18 cellular contexts compared by ENCODE assay signal in the genomic region with DNA sequence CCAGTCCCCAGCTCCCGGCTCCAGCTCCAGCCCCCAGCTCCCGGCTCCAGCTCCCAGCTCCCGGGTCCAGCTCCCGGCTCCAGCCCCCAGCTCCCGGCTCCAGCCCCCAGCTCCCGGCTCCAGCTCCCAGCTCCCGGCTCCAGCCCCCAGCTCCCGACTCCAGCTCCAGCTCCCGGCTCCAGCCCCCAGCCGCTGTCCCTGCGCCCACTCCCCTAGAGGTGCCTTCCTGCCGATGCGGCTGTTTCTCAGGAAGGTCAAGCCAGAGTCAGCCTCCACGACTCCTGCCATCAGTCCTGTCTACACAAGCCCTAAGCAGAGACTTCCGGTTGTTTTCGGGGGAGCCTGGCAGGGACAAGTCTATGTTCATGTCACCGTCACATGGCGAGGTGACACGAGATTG.
DNase-seq lines count a peak whose midpoint lies in the region; ATAC-seq and TF ChIP-seq lines count a peak whose summit lies in the region.
"Had no signal": no experiment of that assay in that cellular context is flagged by ENCODE, and none has a peak within 500 bp of the region (broad histone marks: within the 10 kb centered on the region; RNA-seq: fewer than 3 reads in every experiment).

No MANE protein-coding gene starts in this region.

- ATAC-seq in RWPE2 (ENCODE audit: low read depth), result no peak
- no peak for ATAC-seq in lower lobe of right lung

- TF ChIP-seq CTCF in RWPE2 (IDR thresholded peaks at IDR 0.05; ENCODE audit: poor library complexity, severe bottlenecking), result no peak
- no peak for TF ChIP-seq CTCF in endothelial cell (IDR thresholded peaks at IDR 0.05; ENCODE audit: unreplicated experiment)
- TF ChIP-seq CTCF in lower lobe of right lung (IDR thresholded peaks at IDR 0.05), result no peak
- no peak for TF ChIP-seq CTCF in spleen (IDR thresholded peaks at IDR 0.05 in 8 of 11, conservative IDR thresholded peaks at IDR 0.05 in 3 of 11)
- no peak for TF ChIP-seq CTCF in foreskin fibroblast (IDR thresholded peaks at IDR 0.05; ENCODE audit: low read depth, low read length)
- no peak for TF ChIP-seq CTCF in stomach (IDR thresholded peaks at IDR 0.05)

- H3K4me1 Mint-ChIP-seq in endothelial cell (ENCODE audit: unreplicated experiment), result peaks cover 3% of the 10 kb centered on the region
- H3K4me1 Mint-ChIP-seq: B cell; CD8-positive, alpha-beta memory T cell had no signal

- H3K27me3 Mint-ChIP-seq in endothelial cell (ENCODE audit: unreplicated experiment), result peaks cover 9% of the 10 kb centered on the region
- H3K27me3 Mint-ChIP-seq: B cell; CD4-positive, alpha-beta T cell had no signal

- peak; percentile 61 for DNase-seq in RWPE2 (ENCODE audit: low spot score)
- DNase-seq in endothelial cell (ENCODE audit: low spot score), result no peak
- DNase-seq in lower lobe of right lung, result peak; percentile 34
- DNase-seq in spleen, result peak; percentile 63
- no peak for DNase-seq in AG20443 (ENCODE audit: low spot score)
- DNase-seq in foreskin fibroblast, result no peak
- DNase-seq in stomach, result no peak
- DNase-seq in D341Med (ENCODE audit: low spot score), result no peak
- DNase-seq: CD4-positive, alpha-beta T cell; CD8-positive, alpha-beta memory T cell; DMS53; DMS79 treated with DMSO at 0.1 percent for 48 hours; GF-D8; GOT3 had no signal

- peaks cover 8% of the 10 kb centered on the region for H3K36me3 Mint-ChIP-seq in endothelial cell (ENCODE audit: low read depth, unreplicated experiment)

- TF ChIP-seq POLR2A in spleen (IDR thresholded peaks at IDR 0.05) (no peak), stomach (IDR thresholded peaks at IDR 0.05) (no peak)

- H3K9me3 ChIP-seq in RWPE2 (ENCODE audit: severe bottlenecking) (peaks cover 17% of the 10 kb centered on the region), lower lobe of right lung (no peaks in the 10 kb centered on the region), spleen (no peaks in the 10 kb centered on the region), stomach (no peaks in the 10 kb centered on the region)
- H3K9me3 ChIP-seq: BLaER1, HAP-1 had no signal

- H3K4me3 ChIP-seq in RWPE2 (ENCODE audit: severe bottlenecking), result no peak overlapping the region
- no peak overlapping the region for H3K4me3 ChIP-seq in lower lobe of right lung
- H3K4me3 ChIP-seq in spleen, result no peak overlapping the region
- H3K4me3 ChIP-seq in foreskin fibroblast (ENCODE audit: low read depth in 1 of 2, low read length in 2 of 2), result no peak overlapping the region
- H3K4me3 ChIP-seq in stomach, result no peak overlapping the region
- H3K4me3 ChIP-seq: BLaER1, HAP-1 had no signal

- H3K27me3 ChIP-seq in RWPE2 (ENCODE audit: insufficient read depth, poor library complexity, severe bottlenecking), result no peaks in the 10 kb centered on the region
- H3K27me3 ChIP-seq in lower lobe of right lung (ENCODE audit: low read depth), result no peaks in the 10 kb centered on the region
- H3K27me3 ChIP-seq in spleen (replicated peaks in 1 of 7), result no peaks in the 10 kb centered on the region
- no peaks in the 10 kb centered on the region for H3K27me3 ChIP-seq in stomach
- H3K27me3 ChIP-seq: BLaER1 had no signal

- H3K4me1 ChIP-seq in RWPE2 (ENCODE audit: insufficient read depth, poor library complexity, severe bottlenecking) (no peaks in the 10 kb centered on the region), lower lobe of right lung (no peaks in the 10 kb centered on the region), spleen (no peaks in the 10 kb centered on the region), stomach (no peaks in the 10 kb centered on the region)
- H3K4me1 ChIP-seq: HAP-1 had no signal

- WGBS in spleen, 5 donors, result 76 to 92% (median 85%) methylated on average over 9 to 19 of the region's 19 CpGs
- 85 to 90% (median 89%) methylated on average over 15 to 19 of the region's 19 CpGs for WGBS in stomach, 5 donors

- H3K27ac Mint-ChIP-seq in endothelial cell (ENCODE audit: unreplicated experiment), result no peak overlapping the region
- H3K27ac Mint-ChIP-seq: B cell; CD4-positive, alpha-beta T cell; CD8-positive, alpha-beta memory T cell had no signal

- no peaks in the 10 kb centered on the region for H3K36me3 ChIP-seq in RWPE2 (ENCODE audit: low read depth)
- H3K36me3 ChIP-seq in lower lobe of right lung, result peaks cover under 1% of the 10 kb centered on the region
- peaks cover 0 to 86% (median 4%) of the 10 kb centered on the region in 6 donors for H3K36me3 ChIP-seq in spleen
- H3K36me3 ChIP-seq in stomach, result peaks cover 0 to 35% (median 19%) of the 10 kb centered on the region in 4 donors
- H3K36me3 ChIP-seq: BLaER1, HAP-1 had no signal

- H3K27ac ChIP-seq in RWPE2 (ENCODE audit: poor library complexity, severe bottlenecking), result no peak overlapping the region
- H3K27ac ChIP-seq in lower lobe of right lung, result no peak overlapping the region
- H3K27ac ChIP-seq in spleen, result no peak overlapping the region
- no peak overlapping the region for H3K27ac ChIP-seq in stomach
- H3K27ac ChIP-seq: BLaER1, C4-2B had no signal

- peak overlapping the region; percentile 62 for H3K4me3 Mint-ChIP-seq in endothelial cell (ENCODE audit: unreplicated experiment)
- H3K4me3 Mint-ChIP-seq: B cell; CD4-positive, alpha-beta T cell; CD8-positive, alpha-beta memory T cell had no signal

- intact Hi-C loops in lower lobe of right lung (cut with DNase I), result no loop called here
- intact Hi-C loops in spleen (cut with DNase I; ENCODE audit: low total_unique reads), result no loop called here
- intact Hi-C loops in stomach (cut with DNase I; ENCODE audit: low total_unique reads), result no loop called here

- TF ChIP-seq EP300 in stomach (IDR thresholded peaks at IDR 0.05), result no peak

- H3K9me3 Mint-ChIP-seq in endothelial cell (ENCODE audit: unreplicated experiment), result peaks cover 5% of the 10 kb centered on the region
- H3K9me3 Mint-ChIP-seq: CD4-positive, alpha-beta T cell had no signal

Comparison
In these comparisons a context has a peak if more than half of its experiments do, and no peak if none do; other contexts are left out.
1. DNase-seq: peak in RWPE2 (single experiment), lower lobe of right lung (single experiment) and spleen (single experiment); none in endothelial cell (single experiment), AG20443 (single experiment), foreskin fibroblast (0 of 2), stomach (single experiment) and D341Med (single experiment).